26 cellular contexts compared by ENCODE assay signal in genomic region chr7:4080013-4080412, GRCh38.
"Had no signal": no experiment of that assay in that cellular context is flagged by ENCODE, and none has a peak within 500 bp of the region (broad histone marks: within the 10 kb centered on the region; RNA-seq: fewer than 3 reads in every experiment).

No MANE protein-coding gene starts in this region.

- ATAC-seq: activated CD4-positive, CD25-positive, alpha-beta regulatory T cell treated with anti-CD3 and anti-CD28 coated beads, Interleukin-2, amount 50 U/mL, for 24 hours; gastroesophageal sphincter; heart left ventricle; lower lobe of right lung; mucosa of descending colon; T-cell had no signal

- FAIRE-seq: astrocyte, kidney had no signal

- H3K27ac Mint-ChIP-seq: activated CD4-positive, alpha-beta memory T cell treated with anti-CD3 and anti-CD28 coated beads, Interleukin-2, amount 10 ng/mL, durations not matched to agents 7 days and 5 days; activated naive CD8-positive, alpha-beta T cell treated with anti-CD3 and anti-CD28 coated beads for 36 hours; stimulated activated naive CD8-positive, alpha-beta T cell treated with anti-CD3 and anti-CD28 coated beads, Interleukin-15, Interleukin-2, amounts not matched to agents 100 ng/mL and 50 ng/mL, for 24 hours; T-cell; T-helper 2 cell treated with Interferon-gamma antibody and Interleukin-4, amounts not matched to agents 5 μg/mL and 100 μg/mL, for 36 hours had no signal

- H3K9me3 Mint-ChIP-seq: activated CD4-positive, alpha-beta memory T cell treated with anti-CD3 and anti-CD28 coated beads, Interleukin-2, amount 10 ng/mL, durations not matched to agents 7 days and 5 days; activated naive CD8-positive, alpha-beta T cell treated with anti-CD3 and anti-CD28 coated beads for 36 hours; stimulated activated naive CD8-positive, alpha-beta T cell treated with anti-CD3 and anti-CD28 coated beads, Interleukin-15, Interleukin-2, amounts not matched to agents 100 ng/mL and 50 ng/mL, for 24 hours; T-helper 2 cell treated with Interferon-gamma antibody and Interleukin-4, amounts not matched to agents 5 μg/mL and 100 μg/mL, for 36 hours had no signal

- H3K27ac ChIP-seq: colonic mucosa, dorsolateral prefrontal cortex, gastroesophageal sphincter, heart left ventricle, lower lobe of right lung, prostate gland, suprapubic skin, tibial nerve, VCaP had no signal

- H3K36me3 Mint-ChIP-seq: activated naive CD8-positive, alpha-beta T cell treated with anti-CD3 and anti-CD28 coated beads for 36 hours; T-cell had no signal

- DNase-seq: activated CD4-positive, alpha-beta memory T cell treated with anti-CD3 and anti-CD28 coated beads, Interleukin-2, amount 10 ng/mL, durations not matched to agents 7 days and 5 days; activated CD4-positive, alpha-beta T cell treated with anti-CD3 and anti-CD28 coated beads, Interleukin-2, amount 10 ng/mL, durations not matched to agents 24 days and 14 days; activated naive CD4-positive, alpha-beta T cell treated with Interleukin-2 at 50 U/mL for 16 hours; activated naive CD8-positive, alpha-beta T cell treated with anti-CD3 and anti-CD28 coated beads for 36 hours; activated T-cell treated with anti-CD3 and anti-CD28 coated beads, Interleukin-2, amount 50 U/mL, for 48 hours; central memory CD4-positive, alpha-beta T cell; colonic mucosa; heart left ventricle; kidney; lower lobe of right lung; mesendoderm; mucosa of descending colon; naive B cell; stimulated activated CD4-positive, alpha-beta T cell treated with anti-CD3 and anti-CD28 coated beads, Interleukin-12 subunit alpha, Interleukin-12 subunit beta, amount 100 ng/mL, for 4 hours; stimulated activated CD4-positive, alpha-beta T cell treated with anti-CD3 and anti-CD28 coated beads, Interleukin-4, amount 100 ng/mL, for 4 hours; T-cell had no signal

- H3K36me3 ChIP-seq: colonic mucosa, gastroesophageal sphincter, heart left ventricle, lower lobe of right lung, prostate gland, suprapubic skin had no signal

- H3K4me1 Mint-ChIP-seq: activated CD4-positive, alpha-beta memory T cell treated with anti-CD3 and anti-CD28 coated beads, Interleukin-2, amount 10 ng/mL, durations not matched to agents 7 days and 5 days; activated CD4-positive, alpha-beta T cell treated with anti-CD3 and anti-CD28 coated beads, Interleukin-2, amount 10 ng/mL, durations not matched to agents 24 days and 14 days; activated naive CD8-positive, alpha-beta T cell treated with anti-CD3 and anti-CD28 coated beads for 36 hours; naive B cell; T-cell had no signal

- H3K27me3 Mint-ChIP-seq: activated CD4-positive, alpha-beta memory T cell treated with anti-CD3 and anti-CD28 coated beads, Interleukin-2, amount 10 ng/mL, durations not matched to agents 7 days and 5 days; activated CD4-positive, alpha-beta T cell treated with anti-CD3 and anti-CD28 coated beads, Interleukin-2, amount 10 ng/mL, durations not matched to agents 24 days and 14 days; activated naive CD8-positive, alpha-beta T cell treated with anti-CD3 and anti-CD28 coated beads for 36 hours; stimulated activated naive CD8-positive, alpha-beta T cell treated with anti-CD3 and anti-CD28 coated beads, Interleukin-15, Interleukin-2, amounts not matched to agents 100 ng/mL and 50 ng/mL, for 24 hours had no signal

- H3K27me3 ChIP-seq: colonic mucosa, dorsolateral prefrontal cortex, gastroesophageal sphincter, heart left ventricle, suprapubic skin, tibial nerve had no signal

- H3K4me3 Mint-ChIP-seq: activated CD4-positive, alpha-beta memory T cell treated with anti-CD3 and anti-CD28 coated beads, Interleukin-2, amount 10 ng/mL, durations not matched to agents 7 days and 5 days; activated CD4-positive, alpha-beta T cell treated with anti-CD3 and anti-CD28 coated beads, Interleukin-2, amount 10 ng/mL, durations not matched to agents 24 days and 14 days; activated naive CD8-positive, alpha-beta T cell treated with anti-CD3 and anti-CD28 coated beads for 36 hours; naive B cell; stimulated activated naive CD8-positive, alpha-beta T cell treated with anti-CD3 and anti-CD28 coated beads, Interleukin-15, Interleukin-2, amounts not matched to agents 100 ng/mL and 50 ng/mL, for 24 hours; T-cell; T-helper 2 cell treated with Interferon-gamma antibody and Interleukin-4, amounts not matched to agents 5 μg/mL and 100 μg/mL, for 36 hours had no signal

- H3K4me1 ChIP-seq: colonic mucosa, gastroesophageal sphincter, heart left ventricle, lower lobe of right lung, prostate gland, suprapubic skin, tibial nerve had no signal

- H3K4me3 ChIP-seq: colonic mucosa, dorsolateral prefrontal cortex, gastroesophageal sphincter, heart left ventricle, lower lobe of right lung, mucosa of descending colon, prostate gland, suprapubic skin, tibial nerve had no signal

- H3K9me3 ChIP-seq: colonic mucosa, gastroesophageal sphincter, heart left ventricle, lower lobe of right lung, mucosa of descending colon, prostate gland, suprapubic skin, tibial nerve had no signal
